In the genomic region with DNA sequence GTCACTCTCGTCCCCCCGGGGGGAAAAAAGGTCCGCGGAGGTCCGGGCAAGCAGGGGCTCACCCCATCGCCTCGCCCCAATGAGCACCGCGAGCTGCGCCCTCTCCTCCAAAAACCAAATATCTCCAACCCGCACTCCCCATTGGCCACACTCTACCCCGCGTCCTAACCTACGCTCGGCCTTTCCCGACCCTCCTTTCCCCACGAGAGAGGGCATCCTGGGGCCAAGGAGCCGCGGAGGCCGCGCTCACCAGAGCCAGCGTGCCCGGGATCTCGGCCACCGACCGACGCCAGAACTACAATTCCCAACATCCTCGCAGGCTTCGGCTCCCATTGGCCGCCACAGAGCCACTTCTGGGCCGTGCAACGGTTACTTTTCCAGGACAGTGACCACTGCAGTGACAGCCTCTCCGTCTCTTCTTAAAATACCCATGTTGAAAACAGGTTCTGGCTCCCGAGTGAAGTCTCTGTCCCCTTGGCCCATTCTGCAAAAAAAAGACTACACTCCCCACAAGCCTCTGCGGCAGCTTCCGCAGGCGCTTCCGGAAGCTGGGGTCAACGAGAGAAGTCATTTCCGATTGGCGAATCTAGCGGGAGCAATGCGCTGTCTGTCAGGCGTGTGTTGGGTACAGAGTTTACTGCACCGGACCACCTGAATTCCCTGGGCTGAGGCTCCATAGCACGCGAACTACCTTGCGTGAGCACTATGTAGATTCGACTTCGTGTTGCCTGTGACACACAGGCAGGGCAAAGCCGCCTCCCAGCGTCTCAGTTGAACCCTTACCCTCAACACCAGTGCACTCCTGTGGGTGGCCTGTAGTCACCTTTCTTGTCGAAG, we compare ENCODE assay signal across 1 cellular context.
TF ChIP-seq lines count a peak whose summit lies in the region.

A gene (minus strand): TSS at position 285 of the 837 bp plus-strand sequence. CDS start 15,020 bp downstream, outside the sequence.

TF ChIP-seq in HepG2, 621 proteins besides CTCF, POLR2A, EP300 and RAD21 (continued from another document and continues in another):
- TF ChIP-seq, protein P1, sequence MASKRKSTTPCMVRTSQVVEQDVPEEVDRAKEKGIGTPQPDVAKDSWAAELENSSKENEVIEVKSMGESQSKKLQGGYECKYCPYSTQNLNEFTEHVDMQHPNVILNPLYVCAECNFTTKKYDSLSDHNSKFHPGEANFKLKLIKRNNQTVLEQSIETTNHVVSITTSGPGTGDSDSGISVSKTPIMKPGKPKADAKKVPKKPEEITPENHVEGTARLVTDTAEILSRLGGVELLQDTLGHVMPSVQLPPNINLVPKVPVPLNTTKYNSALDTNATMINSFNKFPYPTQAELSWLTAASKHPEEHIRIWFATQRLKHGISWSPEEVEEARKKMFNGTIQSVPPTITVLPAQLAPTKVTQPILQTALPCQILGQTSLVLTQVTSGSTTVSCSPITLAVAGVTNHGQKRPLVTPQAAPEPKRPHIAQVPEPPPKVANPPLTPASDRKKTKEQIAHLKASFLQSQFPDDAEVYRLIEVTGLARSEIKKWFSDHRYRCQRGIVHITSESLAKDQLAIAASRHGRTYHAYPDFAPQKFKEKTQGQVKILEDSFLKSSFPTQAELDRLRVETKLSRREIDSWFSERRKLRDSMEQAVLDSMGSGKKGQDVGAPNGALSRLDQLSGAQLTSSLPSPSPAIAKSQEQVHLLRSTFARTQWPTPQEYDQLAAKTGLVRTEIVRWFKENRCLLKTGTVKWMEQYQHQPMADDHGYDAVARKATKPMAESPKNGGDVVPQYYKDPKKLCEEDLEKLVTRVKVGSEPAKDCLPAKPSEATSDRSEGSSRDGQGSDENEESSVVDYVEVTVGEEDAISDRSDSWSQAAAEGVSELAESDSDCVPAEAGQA (IDR thresholded peaks at IDR 0.05; ENCODE audit: low read depth) = 0 out of 2 replicates have a peak, but pooled peaks have one; percentile 39
- TF ChIP-seq, protein P1 (CRISPR knock-in tag; IDR thresholded peaks at IDR 0.05; ENCODE audit: borderline replicate concordance) = no peak; the same call in 1 of the 2 replicates
- TF ChIP-seq U2AF2 (IDR thresholded peaks at IDR 0.05; ENCODE audit: low read depth, low read length) = no peak
- TF ChIP-seq, protein P2, sequence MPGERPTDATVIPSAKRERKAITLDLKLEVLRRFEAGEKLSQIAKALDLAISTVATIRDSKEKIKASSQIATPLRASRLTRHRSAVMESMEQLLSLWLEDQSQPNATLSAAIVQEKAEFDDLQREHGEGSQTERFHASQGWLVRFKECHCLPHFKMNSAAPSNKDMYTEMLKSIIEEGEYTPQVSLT (CRISPR knock-in tag; IDR thresholded peaks at IDR 0.05; ENCODE audit: borderline replicate concordance, low read depth) = no peak
- TF ChIP-seq RBM22 (optimal IDR thresholded peaks at IDR 0.05; ENCODE audit: low read length) = no peak
- peak; percentile 77; the same call in 1 of the 2 replicates for TF ChIP-seq RBAK (CRISPR knock-in tag; IDR thresholded peaks at IDR 0.05)
- TF ChIP-seq, protein P3, sequence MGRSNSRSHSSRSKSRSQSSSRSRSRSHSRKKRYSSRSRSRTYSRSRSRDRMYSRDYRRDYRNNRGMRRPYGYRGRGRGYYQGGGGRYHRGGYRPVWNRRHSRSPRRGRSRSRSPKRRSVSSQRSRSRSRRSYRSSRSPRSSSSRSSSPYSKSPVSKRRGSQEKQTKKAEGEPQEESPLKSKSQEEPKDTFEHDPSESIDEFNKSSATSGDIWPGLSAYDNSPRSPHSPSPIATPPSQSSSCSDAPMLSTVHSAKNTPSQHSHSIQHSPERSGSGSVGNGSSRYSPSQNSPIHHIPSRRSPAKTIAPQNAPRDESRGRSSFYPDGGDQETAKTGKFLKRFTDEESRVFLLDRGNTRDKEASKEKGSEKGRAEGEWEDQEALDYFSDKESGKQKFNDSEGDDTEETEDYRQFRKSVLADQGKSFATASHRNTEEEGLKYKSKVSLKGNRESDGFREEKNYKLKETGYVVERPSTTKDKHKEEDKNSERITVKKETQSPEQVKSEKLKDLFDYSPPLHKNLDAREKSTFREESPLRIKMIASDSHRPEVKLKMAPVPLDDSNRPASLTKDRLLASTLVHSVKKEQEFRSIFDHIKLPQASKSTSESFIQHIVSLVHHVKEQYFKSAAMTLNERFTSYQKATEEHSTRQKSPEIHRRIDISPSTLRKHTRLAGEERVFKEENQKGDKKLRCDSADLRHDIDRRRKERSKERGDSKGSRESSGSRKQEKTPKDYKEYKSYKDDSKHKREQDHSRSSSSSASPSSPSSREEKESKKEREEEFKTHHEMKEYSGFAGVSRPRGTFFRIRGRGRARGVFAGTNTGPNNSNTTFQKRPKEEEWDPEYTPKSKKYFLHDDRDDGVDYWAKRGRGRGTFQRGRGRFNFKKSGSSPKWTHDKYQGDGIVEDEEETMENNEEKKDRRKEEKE (IDR thresholded peaks at IDR 0.05) = no peak
- TF ChIP-seq TEAD2 (CRISPR knock-in tag; IDR thresholded peaks at IDR 0.05) = peak; percentile 84
- TF ChIP-seq SALL1 (CRISPR knock-in tag; IDR thresholded peaks at IDR 0.05) = peak; percentile 85
- TF ChIP-seq RFXANK (CRISPR knock-in tag; IDR thresholded peaks at IDR 0.05) = 0 out of 2 replicates have a peak, but pooled peaks have one; percentile 50
- peak; percentile 87; the same call in 1 of the 2 replicates for TF ChIP-seq ZNF354B (CRISPR knock-in tag; IDR thresholded peaks at IDR 0.05)
- TF ChIP-seq, protein P4, sequence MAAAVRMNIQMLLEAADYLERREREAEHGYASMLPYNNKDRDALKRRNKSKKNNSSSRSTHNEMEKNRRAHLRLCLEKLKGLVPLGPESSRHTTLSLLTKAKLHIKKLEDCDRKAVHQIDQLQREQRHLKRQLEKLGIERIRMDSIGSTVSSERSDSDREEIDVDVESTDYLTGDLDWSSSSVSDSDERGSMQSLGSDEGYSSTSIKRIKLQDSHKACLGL (CRISPR knock-in tag; IDR thresholded peaks at IDR 0.05) = peak; percentile 88
- TF ChIP-seq, protein P5, sequence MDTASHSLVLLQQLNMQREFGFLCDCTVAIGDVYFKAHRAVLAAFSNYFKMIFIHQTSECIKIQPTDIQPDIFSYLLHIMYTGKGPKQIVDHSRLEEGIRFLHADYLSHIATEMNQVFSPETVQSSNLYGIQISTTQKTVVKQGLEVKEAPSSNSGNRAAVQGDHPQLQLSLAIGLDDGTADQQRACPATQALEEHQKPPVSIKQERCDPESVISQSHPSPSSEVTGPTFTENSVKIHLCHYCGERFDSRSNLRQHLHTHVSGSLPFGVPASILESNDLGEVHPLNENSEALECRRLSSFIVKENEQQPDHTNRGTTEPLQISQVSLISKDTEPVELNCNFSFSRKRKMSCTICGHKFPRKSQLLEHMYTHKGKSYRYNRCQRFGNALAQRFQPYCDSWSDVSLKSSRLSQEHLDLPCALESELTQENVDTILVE (CRISPR knock-in tag; IDR thresholded peaks at IDR 0.05) = peak; percentile 71; the same call in 1 of the 2 replicates
- TF ChIP-seq, protein P6, sequence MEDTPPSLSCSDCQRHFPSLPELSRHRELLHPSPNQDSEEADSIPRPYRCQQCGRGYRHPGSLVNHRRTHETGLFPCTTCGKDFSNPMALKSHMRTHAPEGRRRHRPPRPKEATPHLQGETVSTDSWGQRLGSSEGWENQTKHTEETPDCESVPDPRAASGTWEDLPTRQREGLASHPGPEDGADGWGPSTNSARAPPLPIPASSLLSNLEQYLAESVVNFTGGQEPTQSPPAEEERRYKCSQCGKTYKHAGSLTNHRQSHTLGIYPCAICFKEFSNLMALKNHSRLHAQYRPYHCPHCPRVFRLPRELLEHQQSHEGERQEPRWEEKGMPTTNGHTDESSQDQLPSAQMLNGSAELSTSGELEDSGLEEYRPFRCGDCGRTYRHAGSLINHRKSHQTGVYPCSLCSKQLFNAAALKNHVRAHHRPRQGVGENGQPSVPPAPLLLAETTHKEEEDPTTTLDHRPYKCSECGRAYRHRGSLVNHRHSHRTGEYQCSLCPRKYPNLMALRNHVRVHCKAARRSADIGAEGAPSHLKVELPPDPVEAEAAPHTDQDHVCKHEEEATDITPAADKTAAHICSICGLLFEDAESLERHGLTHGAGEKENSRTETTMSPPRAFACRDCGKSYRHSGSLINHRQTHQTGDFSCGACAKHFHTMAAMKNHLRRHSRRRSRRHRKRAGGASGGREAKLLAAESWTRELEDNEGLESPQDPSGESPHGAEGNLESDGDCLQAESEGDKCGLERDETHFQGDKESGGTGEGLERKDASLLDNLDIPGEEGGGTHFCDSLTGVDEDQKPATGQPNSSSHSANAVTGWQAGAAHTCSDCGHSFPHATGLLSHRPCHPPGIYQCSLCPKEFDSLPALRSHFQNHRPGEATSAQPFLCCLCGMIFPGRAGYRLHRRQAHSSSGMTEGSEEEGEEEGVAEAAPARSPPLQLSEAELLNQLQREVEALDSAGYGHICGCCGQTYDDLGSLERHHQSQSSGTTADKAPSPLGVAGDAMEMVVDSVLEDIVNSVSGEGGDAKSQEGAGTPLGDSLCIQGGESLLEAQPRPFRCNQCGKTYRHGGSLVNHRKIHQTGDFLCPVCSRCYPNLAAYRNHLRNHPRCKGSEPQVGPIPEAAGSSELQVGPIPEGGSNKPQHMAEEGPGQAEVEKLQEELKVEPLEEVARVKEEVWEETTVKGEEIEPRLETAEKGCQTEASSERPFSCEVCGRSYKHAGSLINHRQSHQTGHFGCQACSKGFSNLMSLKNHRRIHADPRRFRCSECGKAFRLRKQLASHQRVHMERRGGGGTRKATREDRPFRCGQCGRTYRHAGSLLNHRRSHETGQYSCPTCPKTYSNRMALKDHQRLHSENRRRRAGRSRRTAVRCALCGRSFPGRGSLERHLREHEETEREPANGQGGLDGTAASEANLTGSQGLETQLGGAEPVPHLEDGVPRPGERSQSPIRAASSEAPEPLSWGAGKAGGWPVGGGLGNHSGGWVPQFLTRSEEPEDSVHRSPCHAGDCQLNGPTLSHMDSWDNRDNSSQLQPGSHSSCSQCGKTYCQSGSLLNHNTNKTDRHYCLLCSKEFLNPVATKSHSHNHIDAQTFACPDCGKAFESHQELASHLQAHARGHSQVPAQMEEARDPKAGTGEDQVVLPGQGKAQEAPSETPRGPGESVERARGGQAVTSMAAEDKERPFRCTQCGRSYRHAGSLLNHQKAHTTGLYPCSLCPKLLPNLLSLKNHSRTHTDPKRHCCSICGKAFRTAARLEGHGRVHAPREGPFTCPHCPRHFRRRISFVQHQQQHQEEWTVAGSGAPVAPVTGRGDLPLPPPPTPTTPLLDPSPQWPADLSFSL (CRISPR knock-in tag; IDR thresholded peaks at IDR 0.05) = no peak
- TF ChIP-seq ZNF124 (CRISPR knock-in tag; IDR thresholded peaks at IDR 0.05) = peak; percentile 86
- TF ChIP-seq ZNF256 (CRISPR knock-in tag; conservative IDR thresholded peaks at IDR 0.05) = peak; percentile 62; the same call in 1 of the 2 replicates
- TF ChIP-seq, protein P7, sequence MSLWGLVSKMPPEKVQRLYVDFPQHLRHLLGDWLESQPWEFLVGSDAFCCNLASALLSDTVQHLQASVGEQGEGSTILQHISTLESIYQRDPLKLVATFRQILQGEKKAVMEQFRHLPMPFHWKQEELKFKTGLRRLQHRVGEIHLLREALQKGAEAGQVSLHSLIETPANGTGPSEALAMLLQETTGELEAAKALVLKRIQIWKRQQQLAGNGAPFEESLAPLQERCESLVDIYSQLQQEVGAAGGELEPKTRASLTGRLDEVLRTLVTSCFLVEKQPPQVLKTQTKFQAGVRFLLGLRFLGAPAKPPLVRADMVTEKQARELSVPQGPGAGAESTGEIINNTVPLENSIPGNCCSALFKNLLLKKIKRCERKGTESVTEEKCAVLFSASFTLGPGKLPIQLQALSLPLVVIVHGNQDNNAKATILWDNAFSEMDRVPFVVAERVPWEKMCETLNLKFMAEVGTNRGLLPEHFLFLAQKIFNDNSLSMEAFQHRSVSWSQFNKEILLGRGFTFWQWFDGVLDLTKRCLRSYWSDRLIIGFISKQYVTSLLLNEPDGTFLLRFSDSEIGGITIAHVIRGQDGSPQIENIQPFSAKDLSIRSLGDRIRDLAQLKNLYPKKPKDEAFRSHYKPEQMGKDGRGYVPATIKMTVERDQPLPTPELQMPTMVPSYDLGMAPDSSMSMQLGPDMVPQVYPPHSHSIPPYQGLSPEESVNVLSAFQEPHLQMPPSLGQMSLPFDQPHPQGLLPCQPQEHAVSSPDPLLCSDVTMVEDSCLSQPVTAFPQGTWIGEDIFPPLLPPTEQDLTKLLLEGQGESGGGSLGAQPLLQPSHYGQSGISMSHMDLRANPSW (CRISPR knock-in tag; IDR thresholded peaks at IDR 0.05; ENCODE audit: borderline replicate concordance) = peak; percentile 23; the same call in 1 of the 2 replicates
- no peak; the same call in 1 of the 2 replicates for TF ChIP-seq ZNF343 (CRISPR knock-in tag; IDR thresholded peaks at IDR 0.05)
- TF ChIP-seq KLF6 (CRISPR knock-in tag; IDR thresholded peaks at IDR 0.05) = 0 out of 2 replicates have a peak, but pooled peaks have one; percentile 12
- peak; percentile 15; the same call in 1 of the 2 replicates for TF ChIP-seq FOSL1 (CRISPR knock-in tag; IDR thresholded peaks at IDR 0.05; ENCODE audit: borderline replicate concordance)
- TF ChIP-seq ZFP1 (CRISPR knock-in tag; IDR thresholded peaks at IDR 0.05) = no peak; the same call in none of the 2 replicates
- TF ChIP-seq, protein P8, sequence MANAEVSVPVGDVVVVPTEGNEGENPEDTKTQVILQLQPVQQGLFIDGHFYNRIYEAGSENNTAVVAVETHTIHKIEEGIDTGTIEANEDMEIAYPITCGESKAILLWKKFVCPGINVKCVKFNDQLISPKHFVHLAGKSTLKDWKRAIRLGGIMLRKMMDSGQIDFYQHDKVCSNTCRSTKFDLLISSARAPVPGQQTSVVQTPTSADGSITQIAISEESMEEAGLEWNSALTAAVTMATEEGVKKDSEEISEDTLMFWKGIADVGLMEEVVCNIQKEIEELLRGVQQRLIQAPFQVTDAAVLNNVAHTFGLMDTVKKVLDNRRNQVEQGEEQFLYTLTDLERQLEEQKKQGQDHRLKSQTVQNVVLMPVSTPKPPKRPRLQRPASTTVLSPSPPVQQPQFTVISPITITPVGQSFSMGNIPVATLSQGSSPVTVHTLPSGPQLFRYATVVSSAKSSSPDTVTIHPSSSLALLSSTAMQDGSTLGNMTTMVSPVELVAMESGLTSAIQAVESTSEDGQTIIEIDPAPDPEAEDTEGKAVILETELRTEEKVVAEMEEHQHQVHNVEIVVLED (CRISPR knock-in tag; IDR thresholded peaks at IDR 0.05; ENCODE audit: borderline replicate concordance) = peak; percentile 89
- no peak for TF ChIP-seq MAFG (CRISPR knock-in tag; IDR thresholded peaks at IDR 0.05)
- no peak for TF ChIP-seq TRIM24 (CRISPR knock-in tag; IDR thresholded peaks at IDR 0.05)
- peak; percentile 6; the same call in 1 of the 2 replicates for TF ChIP-seq CHD2 (IDR thresholded peaks at IDR 0.05; ENCODE audit: low read depth, low read length)
